ENCODE assay signal across 27 cellular contexts in genomic region chr1:12584900-12585525, GRCh38. TPM values are rescaled to one million over a fixed set of nuclear protein-coding genes. Genes with fewer than 3 reads are reported as not detected.
"Had no signal": no experiment of that assay in that cellular context is flagged by ENCODE, and none has a peak within 500 bp of the region (broad histone marks: within the 10 kb centered on the region; RNA-seq: fewer than 3 reads in every experiment).

No MANE protein-coding gene starts in this region.

- H3K9me3 ChIP-seq: esophagus squamous epithelium, pancreas, prostate gland, spleen, testis had no signal

- H3K4me3 ChIP-seq: esophagus squamous epithelium, pancreas, prostate gland, spleen, testis had no signal

- H3K27ac ChIP-seq: epithelial cell of prostate, pancreas, prostate gland, spleen, testis had no signal

- FAIRE-seq: colon, islet of Langerhans, pancreas had no signal

- ATAC-seq: activated CD8-positive, alpha-beta T cell treated with anti-CD3 and anti-CD28 coated beads for 36 hours; activated naive CD4-positive, alpha-beta T cell treated with anti-CD3 and anti-CD28 coated beads, Interleukin-2, amount 50 U/mL, for 72 hours; naive thymus-derived CD4-positive, alpha-beta T cell; T-helper 17 cell had no signal

- H3K36me3 ChIP-seq: prostate gland had no signal

- DNase-seq: activated CD4-positive, alpha-beta T cell treated with anti-CD3 and anti-CD28 coated beads, Interleukin-2, amount 10 ng/mL, durations not matched to agents 7 days and 5 days; activated CD4-positive, CD25-positive, alpha-beta regulatory T cell treated with anti-CD3 and anti-CD28 coated beads, Interleukin-2, amount 50 U/mL, for 72 hours; activated CD8-positive, alpha-beta T cell treated with anti-CD3 and anti-CD28 coated beads for 36 hours; activated naive CD4-positive, alpha-beta T cell; activated T-cell treated with anti-CD3 and anti-CD28 coated beads, Interleukin-2, amount 50 U/mL, for 48 hours; anterior cingulate cortex; dermis blood vessel endothelial cell; effector CD4-positive, alpha-beta T cell; esophagus squamous epithelium; foreskin melanocyte; mammary epithelial cell; naive thymus-derived CD4-positive, alpha-beta T cell; nucleus accumbens; spleen; stimulated activated naive CD4-positive, alpha-beta T cell; T-helper 17 cell; T1000; testis had no signal

- H3K4me1 ChIP-seq: pancreas, prostate gland, testis had no signal

- H3K27me3 ChIP-seq: esophagus squamous epithelium, pancreas, spleen, testis had no signal

RNA-seq across cellular contexts. Expression of gene AADACL4, which starts 58.9 kb away (rescaled TPM):
- total RNA-seq: activated CD4-positive, alpha-beta T cell treated with anti-CD3 and anti-CD28 coated beads, Interleukin-2, amount 10 ng/mL, durations not matched to agents 7 days and 5 days; activated CD8-positive, alpha-beta T cell treated with anti-CD3 and anti-CD28 coated beads for 36 hours; activated naive CD4-positive, alpha-beta T cell treated with anti-CD3 and anti-CD28 coated beads, Interleukin-2, amount 50 U/mL, for 72 hours; activated T-helper 2 cell treated with anti-CD3 and anti-CD28 coated beads, Interferon-gamma antibody, Interleukin-2, Interleukin-4, amounts not matched to agents 10 μg/mL and 5 μg/mL and 100 μg/mL, durations not matched to agents 14 hours and 24 hours and 36 hours; dermis blood vessel endothelial cell; esophagus squamous epithelium; liver; mammary epithelial cell; naive thymus-derived CD4-positive, alpha-beta T cell; pancreas; prostate gland; T-helper 17 cell; testis had no signal
- polyA plus RNA-seq: liver; mammary epithelial cell; naive thymus-derived CD4-positive, alpha-beta T cell; neural cell; pancreas had no signal
